Comparison of ENCODE assay signal across 33 cellular contexts in genomic region chr9:10226996-10227395, GRCh38.
A peak's percentile ranks its signal among the peaks of the same experiment; 100 is the strongest.
DNase-seq lines count a peak whose midpoint lies in the region; ATAC-seq, FAIRE-seq and TF ChIP-seq lines count a peak whose summit lies in the region.
"Had no signal": no experiment of that assay in that cellular context is flagged by ENCODE, and none has a peak within 500 bp of the region (broad histone marks: within the 10 kb centered on the region; RNA-seq: fewer than 3 reads in every experiment).

No MANE protein-coding gene starts in this region.

- intact Hi-C loops in mucosa of descending colon (cut with DNase I, micrococcal nuclease), result no loop called here

- no peak for DNase-seq in D721Med (ENCODE audit: insufficient read length, low spot score)
- DNase-seq in bronchial epithelial cell (ENCODE audit: low read depth), result peak; percentile 65
- DNase-seq in epithelial cell of esophagus (ENCODE audit: low read depth), result peak; percentile 51
- peak; percentile 15 to 21 for DNase-seq in foreskin keratinocyte
- no peak for DNase-seq in mucosa of descending colon
- no peak for DNase-seq in MM.1S
- no peak for DNase-seq in NK-92 (lab: John Stamatoyannopoulos, UW; ENCODE audit: unreplicated experiment)
- DNase-seq: 8988T; ACHN; AML-193; BE2C; C1 segment of cervical spinal cord; Caco-2; Calu3; CD4-positive, alpha-beta memory T cell; CD4-positive, alpha-beta T cell; CD4-positive, CD25-positive, alpha-beta regulatory T cell; CD8-positive, alpha-beta memory T cell; CD8-positive, alpha-beta T cell; COR-L47; DMS 273 treated with DMSO at 0.1 percent for 48 hours; DMS153; DMS53; DMS79; DMS79 treated with DMSO at 0.1 percent for 48 hours; DND-41; EL had no signal

- H2AFZ ChIP-seq in MM.1S (ENCODE audit: low read length), result no peak overlapping the region

- H3F3A ChIP-seq in MM.1S (ENCODE audit: insufficient read depth, low read length), result no peaks in the 10 kb centered on the region

- no peak overlapping the region for H3K4me3 ChIP-seq in bronchial epithelial cell (ENCODE audit: low read depth, low read length)
- H3K4me3 ChIP-seq in epithelial cell of esophagus (ENCODE audit: low read length), result no peak overlapping the region
- no peak overlapping the region for H3K4me3 ChIP-seq in mucosa of descending colon
- H3K4me3 ChIP-seq in MM.1S (ENCODE audit: low read length), result no peak overlapping the region
- H3K4me3 ChIP-seq: A549; BLaER1; BLaER1 treated with 17β-estradiol and CSF1 and Interleukin-3, amounts not matched to agents 10 nM and 100 nM had no signal

- no peaks in the 10 kb centered on the region for H3K79me2 ChIP-seq in MM.1S (ENCODE audit: low read length)

- H3K9me3 ChIP-seq in mucosa of descending colon (no peaks in the 10 kb centered on the region), MM.1S (replicated peaks; ENCODE audit: insufficient read depth, low read length) (no peaks in the 10 kb centered on the region)
- H3K9me3 ChIP-seq: A549; BE2C; BLaER1; BLaER1 treated with 17β-estradiol and CSF1 and Interleukin-3, amounts not matched to agents 10 nM and 100 nM; Caco-2 had no signal

- H4K20me1 ChIP-seq in MM.1S (ENCODE audit: insufficient read depth, low read length), result no peaks in the 10 kb centered on the region
- H4K20me1 ChIP-seq: BLaER1; BLaER1 treated with 17β-estradiol and CSF1 and Interleukin-3, amounts not matched to agents 10 nM and 100 nM had no signal

- no peaks in the 10 kb centered on the region for H3K36me3 ChIP-seq in bronchial epithelial cell (ENCODE audit: control insufficient read depth, insufficient read depth, low read length)
- H3K36me3 ChIP-seq in mucosa of descending colon (ENCODE audit: low read depth), result no peaks in the 10 kb centered on the region
- no peaks in the 10 kb centered on the region for H3K36me3 ChIP-seq in MM.1S (replicated peaks; ENCODE audit: insufficient read depth, low read length)
- H3K36me3 ChIP-seq: BE2C; BLaER1; BLaER1 treated with 17β-estradiol and CSF1 and Interleukin-3, amounts not matched to agents 10 nM and 100 nM had no signal

- no peaks in the 10 kb centered on the region for H3K27me3 ChIP-seq in bronchial epithelial cell (ENCODE audit: control insufficient read depth, insufficient read depth, low read length)
- no peaks in the 10 kb centered on the region for H3K27me3 ChIP-seq in foreskin keratinocyte
- H3K27me3 ChIP-seq in MM.1S (replicated peaks; ENCODE audit: insufficient read depth, low read length), result no peaks in the 10 kb centered on the region
- H3K27me3 ChIP-seq: BE2C; BLaER1; BLaER1 treated with 17β-estradiol and CSF1 and Interleukin-3, amounts not matched to agents 10 nM and 100 nM had no signal

- FAIRE-seq in D721Med (lab: Jason Lieb, UNC), result peak; percentile 38
- FAIRE-seq in bronchial epithelial cell (lab: Jason Lieb, UNC), result no peak
- FAIRE-seq: A204.1, A549 had no signal

- no peak overlapping the region for H3K9ac ChIP-seq in MM.1S (ENCODE audit: low read length)
- H3K9ac ChIP-seq: BLaER1; BLaER1 treated with 17β-estradiol and CSF1 and Interleukin-3, amounts not matched to agents 10 nM and 100 nM had no signal

- no peak overlapping the region for H3K4me2 ChIP-seq in MM.1S (ENCODE audit: low read depth, low read length)
- H3K4me2 ChIP-seq: A549; BLaER1; BLaER1 treated with 17β-estradiol and CSF1 and Interleukin-3, amounts not matched to agents 10 nM and 100 nM had no signal

- H3K9me2 ChIP-seq in MM.1S (replicated peaks; ENCODE audit: insufficient read depth, low read length), result no peaks in the 10 kb centered on the region

- no peak overlapping the region for H3K27ac ChIP-seq in foreskin keratinocyte
- H3K27ac ChIP-seq in MM.1S (ENCODE audit: low read length), result no peak overlapping the region
- H3K27ac ChIP-seq: A549; BLaER1; BLaER1 treated with 17β-estradiol and CSF1 and Interleukin-3, amounts not matched to agents 10 nM and 100 nM; C4-2B had no signal

- ATAC-seq in foreskin keratinocyte (peak; percentile 40), GM19328 (IDR thresholded peaks at IDR 0.05; ENCODE audit: unreplicated experiment) (no peak), mucosa of descending colon (no peak)
- ATAC-seq: A549; CD8-positive, alpha-beta T cell had no signal

- H3K4me1 ChIP-seq in foreskin keratinocyte (no peaks in the 10 kb centered on the region), mucosa of descending colon (ENCODE audit: low read depth) (no peaks in the 10 kb centered on the region), MM.1S (ENCODE audit: low read length) (0 out of 2 replicates have a peak, but pooled peaks cover 5% of the 10 kb centered on the region)
- H3K4me1 ChIP-seq: A549; BE2C; BLaER1 treated with 17β-estradiol and CSF1 and Interleukin-3, amounts not matched to agents 10 nM and 100 nM; Caco-2 had no signal

- TF ChIP-seq CTCF in D721Med (IDR thresholded peaks at IDR 0.05; ENCODE audit: insufficient read depth, missing control alignments), result no peak
- TF ChIP-seq CTCF in bronchial epithelial cell (IDR thresholded peaks at IDR 0.05; ENCODE audit: insufficient read depth, low read length, severe bottlenecking), result no peak
- TF ChIP-seq CTCF in epithelial cell of esophagus (IDR thresholded peaks at IDR 0.05; ENCODE audit: insufficient read depth, low read depth, low read length, missing control alignments), result no peak
- TF ChIP-seq CTCF in foreskin keratinocyte (conservative IDR thresholded peaks at IDR 0.05), result no peak
- TF ChIP-seq CTCF in mucosa of descending colon (IDR thresholded peaks at IDR 0.05), result no peak
- no peak for TF ChIP-seq CTCF in MM.1S (IDR thresholded peaks at IDR 0.05; ENCODE audit: low read length)

Comparison
In these comparisons a context has a peak if more than half of its experiments do, and no peak if none do; other contexts are left out.
1. DNase-seq: peak in bronchial epithelial cell (single experiment), epithelial cell of esophagus (single experiment) and foreskin keratinocyte (2 of 2); none in D721Med (single experiment), mucosa of descending colon (0 of 3), MM.1S (single experiment) and NK-92 (single experiment).